9 cellular contexts compared by ENCODE assay signal in genomic region chr13:40682449-40683240, GRCh38. TPM values are rescaled to one million over a fixed set of nuclear protein-coding genes. Genes with fewer than 3 reads are reported as not detected.
A peak's percentile ranks its signal among the peaks of the same experiment; 100 is the strongest.
DNase-seq lines count a peak whose midpoint lies in the region; ATAC-seq, FAIRE-seq and TF ChIP-seq lines count a peak whose summit lies in the region.
"Had no signal": no experiment of that assay in that cellular context is flagged by ENCODE, and none has a peak within 500 bp of the region (broad histone marks: within the 10 kb centered on the region; RNA-seq: fewer than 3 reads in every experiment).

No MANE protein-coding gene starts in this region.

- TF ChIP-seq POLR2A in upper lobe of left lung (IDR thresholded peaks at IDR 0.05): no peak
- no peak for TF ChIP-seq POLR2A in GM12892 (IDR thresholded peaks at IDR 0.05; ENCODE audit: low read depth, low read length)

- CTCF ChIA-PET in HEK293T (lab: Yijun Ruan, JAX): interaction anchor here (0.5 to 1.1 kb wide), 7 partner anchors 14 to 1017 kb away, joined by 3 to 4 read pairs (median 3); no protein-coding TSS in a partner anchor

- DNase-seq in GM03348 (ENCODE audit: low spot score): peak; percentile 47
- DNase-seq in MM.1S: peak; percentile 38
- no peak for DNase-seq in activated T-helper 1 cell treated with anti-CD3 and anti-CD28 coated beads, Interleukin-12 subunit alpha, Interleukin-12 subunit beta, Interleukin-2, Interleukin-4 antibody, amounts not matched to agents 30 ng/mL and 10 ng/mL and 1 ng/mL, durations not matched to agents 14 hours and 24 hours and 36 hours (ENCODE audit: low spot score)
- DNase-seq in kidney glomerular epithelial cell (lab: John Stamatoyannopoulos, UW): peak; percentile 12
- DNase-seq in upper lobe of left lung: no peak
- DNase-seq in HEK293T (ENCODE audit: extremely low spot score): no peak
- no peak for DNase-seq in MG63
- no peak for DNase-seq in GM12892 (ENCODE audit: insufficient read length)

- H3K9me3 ChIP-seq in MM.1S (replicated peaks; ENCODE audit: insufficient read depth, low read length) (no peaks in the 10 kb centered on the region), upper lobe of left lung (no peaks in the 10 kb centered on the region), MG63 (no peaks in the 10 kb centered on the region)

- H3K4me2 ChIP-seq in MM.1S (ENCODE audit: low read depth, low read length): no peak overlapping the region

- H3K9me3 Mint-ChIP-seq in activated T-helper 1 cell treated with anti-CD3 and anti-CD28 coated beads, Interleukin-12 subunit alpha, Interleukin-12 subunit beta, Interleukin-2, Interleukin-4 antibody, amounts not matched to agents 30 ng/mL and 10 ng/mL and 1 ng/mL, durations not matched to agents 14 hours and 24 hours and 36 hours: no peaks in the 10 kb centered on the region
- H3K9me3 Mint-ChIP-seq: T-cell had no signal

- H3K36me3 ChIP-seq in MM.1S (replicated peaks; ENCODE audit: insufficient read depth, low read length) (no peaks in the 10 kb centered on the region), upper lobe of left lung (no peaks in the 10 kb centered on the region), MG63 (no peaks in the 10 kb centered on the region)

- H4K20me1 ChIP-seq in MM.1S (ENCODE audit: insufficient read depth, low read length): no peaks in the 10 kb centered on the region

- H3K27ac Mint-ChIP-seq in activated T-helper 1 cell treated with anti-CD3 and anti-CD28 coated beads, Interleukin-12 subunit alpha, Interleukin-12 subunit beta, Interleukin-2, Interleukin-4 antibody, amounts not matched to agents 30 ng/mL and 10 ng/mL and 1 ng/mL, durations not matched to agents 14 hours and 24 hours and 36 hours: peak overlapping the region; percentile 46
- H3K27ac Mint-ChIP-seq: T-cell had no signal

- H2AFZ ChIP-seq in MM.1S (ENCODE audit: low read length): no peak overlapping the region

- H3K27ac ChIP-seq in MM.1S (ENCODE audit: low read length) (no peak overlapping the region), upper lobe of left lung (no peak overlapping the region)

- H3K4me3 ChIP-seq in MM.1S (ENCODE audit: low read length) (no peak overlapping the region), upper lobe of left lung (no peak overlapping the region), MG63 (no peak overlapping the region)

- peaks cover 15% of the 10 kb centered on the region for H3K4me1 Mint-ChIP-seq in activated T-helper 1 cell treated with anti-CD3 and anti-CD28 coated beads, Interleukin-12 subunit alpha, Interleukin-12 subunit beta, Interleukin-2, Interleukin-4 antibody, amounts not matched to agents 30 ng/mL and 10 ng/mL and 1 ng/mL, durations not matched to agents 14 hours and 24 hours and 36 hours (ENCODE audit: low read depth)

- H3K4me1 ChIP-seq in MM.1S (ENCODE audit: low read length): no peaks in the 10 kb centered on the region
- H3K4me1 ChIP-seq in upper lobe of left lung: peaks cover 0 to 11% (median 3%) of the 10 kb centered on the region in 4 donors

- H3K9me2 ChIP-seq in MM.1S (replicated peaks; ENCODE audit: insufficient read depth, low read length): no peaks in the 10 kb centered on the region

- intact Hi-C loops in activated T-helper 1 cell treated with anti-CD3 and anti-CD28 coated beads, Interleukin-12 subunit alpha, Interleukin-12 subunit beta, Interleukin-2, Interleukin-4 antibody, amounts not matched to agents 30 ng/mL and 10 ng/mL and 1 ng/mL, durations not matched to agents 14 hours and 24 hours and 36 hours (cut with micrococcal nuclease): loop anchor here (1.0 to 10.0 kb wide), 7 partner anchors 95 to 1068 kb away; no protein-coding TSS in a partner anchor

- H3F3A ChIP-seq in MM.1S (ENCODE audit: insufficient read depth, low read length): no peaks in the 10 kb centered on the region

- H3K36me3 Mint-ChIP-seq in activated T-helper 1 cell treated with anti-CD3 and anti-CD28 coated beads, Interleukin-12 subunit alpha, Interleukin-12 subunit beta, Interleukin-2, Interleukin-4 antibody, amounts not matched to agents 30 ng/mL and 10 ng/mL and 1 ng/mL, durations not matched to agents 14 hours and 24 hours and 36 hours (ENCODE audit: low read depth): no peaks in the 10 kb centered on the region
- H3K36me3 Mint-ChIP-seq: T-cell had no signal

- TF ChIP-seq CTCF in MM.1S (IDR thresholded peaks at IDR 0.05; ENCODE audit: low read length): peak; percentile 35
- peak; percentile 36 to 72 (median 53) for TF ChIP-seq CTCF in upper lobe of left lung (IDR thresholded peaks at IDR 0.05)

- peak in 1 of 2 donors; percentile 68 for ATAC-seq in upper lobe of left lung (ENCODE audit: low FRiP score in 2 of 2)

- H3K27me3 ChIP-seq in MM.1S (replicated peaks; ENCODE audit: insufficient read depth, low read length) (no peaks in the 10 kb centered on the region), upper lobe of left lung (no peaks in the 10 kb centered on the region), MG63 (no peaks in the 10 kb centered on the region)

- FAIRE-seq in GM12892 (lab: Jason Lieb, UNC): no peak

- H3K4me3 Mint-ChIP-seq in activated T-helper 1 cell treated with anti-CD3 and anti-CD28 coated beads, Interleukin-12 subunit alpha, Interleukin-12 subunit beta, Interleukin-2, Interleukin-4 antibody, amounts not matched to agents 30 ng/mL and 10 ng/mL and 1 ng/mL, durations not matched to agents 14 hours and 24 hours and 36 hours: no peak overlapping the region

- POLR2A ChIA-PET in HEK293T (lab: Yijun Ruan, JAX): interaction anchor here (0.6 kb wide), 1 partner anchor 17 kb away, joined by 3 read pairs; no protein-coding TSS in a partner anchor

- no peaks in the 10 kb centered on the region for H3K79me2 ChIP-seq in MM.1S (ENCODE audit: low read length)

- no peak overlapping the region for H3K9ac ChIP-seq in MM.1S (ENCODE audit: low read length)

- 51% methylated on average over 11 of the region's 11 CpGs for WGBS in upper lobe of left lung, 2 donors

- TF ChIP-seq EP300 in upper lobe of left lung (IDR thresholded peaks at IDR 0.05): no peak

- peaks cover 2% of the 10 kb centered on the region for H3K27me3 Mint-ChIP-seq in activated T-helper 1 cell treated with anti-CD3 and anti-CD28 coated beads, Interleukin-12 subunit alpha, Interleukin-12 subunit beta, Interleukin-2, Interleukin-4 antibody, amounts not matched to agents 30 ng/mL and 10 ng/mL and 1 ng/mL, durations not matched to agents 14 hours and 24 hours and 36 hours (ENCODE audit: insufficient read depth)
- H3K27me3 Mint-ChIP-seq: T-cell had no signal

TF ChIP-seq in HEK293T, 16 proteins besides CTCF, POLR2A, EP300 and RAD21:
- TF ChIP-seq PKNOX1 (IDR thresholded peaks at IDR 0.05) (no peak), FOXK2 (IDR thresholded peaks at IDR 0.05) (no peak), SUZ12 (IDR thresholded peaks at IDR 0.05) (no peak), HDGF (IDR thresholded peaks at IDR 0.05; ENCODE audit: borderline replicate concordance) (no peak), CTBP1 (IDR thresholded peaks at IDR 0.05; ENCODE audit: borderline replicate concordance) (no peak), LEF1 (IDR thresholded peaks at IDR 0.05; ENCODE audit: borderline replicate concordance) (no peak), FOXA1 (IDR thresholded peaks at IDR 0.05) (no peak), NFRKB (IDR thresholded peaks at IDR 0.05) (no peak), ARNT (IDR thresholded peaks at IDR 0.05) (no peak), FOXM1 (IDR thresholded peaks at IDR 0.05; ENCODE audit: borderline replicate concordance) (no peak), SP1 (IDR thresholded peaks at IDR 0.05) (no peak), TARDBP (IDR thresholded peaks at IDR 0.05) (no peak), ELF4 (IDR thresholded peaks at IDR 0.05) (no peak), L3MBTL2 (conservative IDR thresholded peaks at IDR 0.05) (no peak), ZNF384 (IDR thresholded peaks at IDR 0.05) (no peak), BHLHE40 (IDR thresholded peaks at IDR 0.05; ENCODE audit: borderline replicate concordance) (no peak)
TF ChIP-seq in HEK293T: peak in this region for 0.

RNA-seq across cellular contexts. Expression of gene FOXO1, which starts 16.2 kb away (rescaled TPM):
- total RNA-seq in activated T-helper 1 cell treated with anti-CD3 and anti-CD28 coated beads, Interleukin-12 subunit alpha, Interleukin-12 subunit beta, Interleukin-2, Interleukin-4 antibody, amounts not matched to agents 30 ng/mL and 10 ng/mL and 1 ng/mL, durations not matched to agents 14 hours and 24 hours and 36 hours: 41.9 and 43.1 TPM in 2 replicates
- total RNA-seq in upper lobe of left lung: 10 to 100 TPM; 23.0 to 36.8 (median 31.2) TPM
- total RNA-seq in MG63 (2014; rRNA removed; shearing (Covaris generic); ENCODE audit: low replicate concordance): 1.7 and 2.4 TPM in 2 replicates
- polyA plus RNA-seq in GM12892 (2012; ENCODE audit: missing spikeins): 7.0 TPM

Comparison
In these comparisons a context has a peak if more than half of its experiments do, and no peak if none do; other contexts are left out.
1. DNase-seq: peak in GM03348 (single experiment), MM.1S (single experiment) and kidney glomerular epithelial cell (single experiment); none in activated T-helper 1 cell treated with anti-CD3 and anti-CD28 coated beads, Interleukin-12 subunit alpha, Interleukin-12 subunit beta, Interleukin-2, Interleukin-4 antibody, amounts not matched to agents 30 ng/mL and 10 ng/mL and 1 ng/mL, durations not matched to agents 14 hours and 24 hours and 36 hours (single experiment), upper lobe of left lung (0 of 2), HEK293T (single experiment), MG63 (single experiment) and GM12892 (single experiment).